Comparison of ENCODE assay signal across 1 cellular context in the genomic region with DNA sequence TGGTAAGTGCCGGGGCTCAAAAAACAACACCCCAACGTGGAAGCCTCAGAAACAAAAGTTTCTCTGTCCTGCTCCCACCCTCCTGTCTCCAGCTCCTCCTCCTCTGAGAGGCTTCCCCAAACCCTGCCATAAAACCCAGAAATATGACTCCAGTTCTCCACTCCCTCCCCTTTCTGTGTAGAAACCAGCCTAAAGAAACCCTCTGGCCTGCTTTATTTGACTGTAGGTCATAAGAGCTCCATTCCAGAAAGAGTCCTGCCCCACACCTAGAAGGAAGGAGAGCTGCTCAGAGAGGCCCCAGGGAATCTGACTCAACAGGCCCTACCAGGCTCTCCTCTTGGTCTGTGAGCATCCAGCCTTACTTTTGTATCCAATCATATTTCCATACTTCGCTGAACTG.
TF ChIP-seq lines count a peak whose summit lies in the region.

No MANE protein-coding gene starts in this region.

TF ChIP-seq in GM23338, 12 proteins besides CTCF, POLR2A, EP300 and RAD21 (continued from another document):
- TF ChIP-seq, protein P1, sequence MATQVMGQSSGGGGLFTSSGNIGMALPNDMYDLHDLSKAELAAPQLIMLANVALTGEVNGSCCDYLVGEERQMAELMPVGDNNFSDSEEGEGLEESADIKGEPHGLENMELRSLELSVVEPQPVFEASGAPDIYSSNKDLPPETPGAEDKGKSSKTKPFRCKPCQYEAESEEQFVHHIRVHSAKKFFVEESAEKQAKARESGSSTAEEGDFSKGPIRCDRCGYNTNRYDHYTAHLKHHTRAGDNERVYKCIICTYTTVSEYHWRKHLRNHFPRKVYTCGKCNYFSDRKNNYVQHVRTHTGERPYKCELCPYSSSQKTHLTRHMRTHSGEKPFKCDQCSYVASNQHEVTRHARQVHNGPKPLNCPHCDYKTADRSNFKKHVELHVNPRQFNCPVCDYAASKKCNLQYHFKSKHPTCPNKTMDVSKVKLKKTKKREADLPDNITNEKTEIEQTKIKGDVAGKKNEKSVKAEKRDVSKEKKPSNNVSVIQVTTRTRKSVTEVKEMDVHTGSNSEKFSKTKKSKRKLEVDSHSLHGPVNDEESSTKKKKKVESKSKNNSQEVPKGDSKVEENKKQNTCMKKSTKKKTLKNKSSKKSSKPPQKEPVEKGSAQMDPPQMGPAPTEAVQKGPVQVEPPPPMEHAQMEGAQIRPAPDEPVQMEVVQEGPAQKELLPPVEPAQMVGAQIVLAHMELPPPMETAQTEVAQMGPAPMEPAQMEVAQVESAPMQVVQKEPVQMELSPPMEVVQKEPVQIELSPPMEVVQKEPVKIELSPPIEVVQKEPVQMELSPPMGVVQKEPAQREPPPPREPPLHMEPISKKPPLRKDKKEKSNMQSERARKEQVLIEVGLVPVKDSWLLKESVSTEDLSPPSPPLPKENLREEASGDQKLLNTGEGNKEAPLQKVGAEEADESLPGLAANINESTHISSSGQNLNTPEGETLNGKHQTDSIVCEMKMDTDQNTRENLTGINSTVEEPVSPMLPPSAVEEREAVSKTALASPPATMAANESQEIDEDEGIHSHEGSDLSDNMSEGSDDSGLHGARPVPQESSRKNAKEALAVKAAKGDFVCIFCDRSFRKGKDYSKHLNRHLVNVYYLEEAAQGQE (IDR thresholded peaks at IDR 0.05; ENCODE audit: unreplicated experiment), result no peak
- TF ChIP-seq CREB1 (CRISPR knock-in tag; IDR thresholded peaks at IDR 0.05; ENCODE audit: low read depth) (no peak), POLR2AphosphoS5 (IDR thresholded peaks at IDR 0.05; ENCODE audit: low read depth) (no peak)
- TF ChIP-seq, protein P2, sequence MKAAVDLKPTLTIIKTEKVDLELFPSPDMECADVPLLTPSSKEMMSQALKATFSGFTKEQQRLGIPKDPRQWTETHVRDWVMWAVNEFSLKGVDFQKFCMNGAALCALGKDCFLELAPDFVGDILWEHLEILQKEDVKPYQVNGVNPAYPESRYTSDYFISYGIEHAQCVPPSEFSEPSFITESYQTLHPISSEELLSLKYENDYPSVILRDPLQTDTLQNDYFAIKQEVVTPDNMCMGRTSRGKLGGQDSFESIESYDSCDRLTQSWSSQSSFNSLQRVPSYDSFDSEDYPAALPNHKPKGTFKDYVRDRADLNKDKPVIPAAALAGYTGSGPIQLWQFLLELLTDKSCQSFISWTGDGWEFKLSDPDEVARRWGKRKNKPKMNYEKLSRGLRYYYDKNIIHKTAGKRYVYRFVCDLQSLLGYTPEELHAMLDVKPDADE (IDR thresholded peaks at IDR 0.05), result no peak
